In genomic region chr1:182875889-182876288, GRCh38 we compare ENCODE assay signal across 1 cellular context.
TF ChIP-seq lines count a peak whose summit lies in the region.

No MANE protein-coding gene starts in this region.

TF ChIP-seq in HepG2, 621 proteins besides CTCF, POLR2A, EP300 and RAD21:
- TF ChIP-seq TRIM22 (IDR thresholded peaks at IDR 0.05) = no peak
- TF ChIP-seq ZBTB42 (CRISPR knock-in tag; IDR thresholded peaks at IDR 0.05) = no peak
- no peak for TF ChIP-seq MEIS2 (CRISPR knock-in tag; IDR thresholded peaks at IDR 0.05)
- no peak for TF ChIP-seq NR2C2 (CRISPR knock-in tag; IDR thresholded peaks at IDR 0.05; ENCODE audit: borderline replicate concordance)
- TF ChIP-seq ZNF747 (CRISPR knock-in tag; IDR thresholded peaks at IDR 0.05; ENCODE audit: borderline replicate concordance) = no peak
